Comparison of ENCODE assay signal across 8 cellular contexts in the genomic region with DNA sequence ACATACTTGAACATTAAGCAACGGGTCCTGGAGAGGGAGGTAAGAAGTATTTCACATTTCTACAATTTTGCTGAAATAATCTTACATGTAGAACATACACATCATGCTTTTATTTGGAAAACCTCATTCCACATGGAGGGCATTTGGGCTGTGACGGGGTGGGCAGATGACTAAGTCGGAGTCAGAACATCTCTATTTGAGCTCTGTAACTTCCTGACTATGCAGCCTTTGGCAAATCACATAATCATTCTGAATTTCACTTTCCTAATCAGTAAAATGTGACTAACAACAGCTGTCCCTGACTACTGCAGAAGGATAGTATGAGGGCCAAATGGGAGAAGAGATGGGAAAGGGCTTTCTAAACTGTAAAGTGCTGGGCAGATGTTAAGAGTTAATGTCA. TPM values are rescaled to one million over a fixed set of nuclear protein-coding genes. Genes with fewer than 3 reads are reported as not detected.
DNase-seq lines count a peak whose midpoint lies in the region; ATAC-seq, FAIRE-seq and TF ChIP-seq lines count a peak whose summit lies in the region.

No MANE protein-coding gene starts in this region.

- no peaks in the 10 kb centered on the region for H3K79me2 ChIP-seq in trophoblast cell (ENCODE audit: control insufficient read depth, insufficient read depth, low read length, poor library complexity)

- no peak overlapping the region for H3K4ac ChIP-seq in trophoblast cell (ENCODE audit: low read depth, low read length)

- peak overlapping the region; percentile 49 for H3K27ac ChIP-seq in KOPT-K1 (ENCODE audit: low read depth, low read length, poor library complexity, severe bottlenecking)
- H3K27ac ChIP-seq in trophoblast cell (ENCODE audit: low read depth, low read length): no peak overlapping the region
- H3K27ac ChIP-seq in gastrocnemius medialis: no peak overlapping the region

- in situ Hi-C loops in gastrocnemius medialis (cut with MboI; ENCODE audit: low sequenced_read_pairs in 4 of 4): no loop called here

- H4K8ac ChIP-seq in trophoblast cell (ENCODE audit: low read depth, low read length): no peak overlapping the region

- peak; percentile 93 for DNase-seq in bronchial epithelial cell (ENCODE audit: low read depth)
- peak; percentile 94 to 98 for DNase-seq in trophoblast cell
- DNase-seq in D341Med (ENCODE audit: low spot score): no peak
- DNase-seq in gastrocnemius medialis: no peak
- DNase-seq in cerebellar cortex (ENCODE audit: low spot score): no peak

- no peak overlapping the region for H3K14ac ChIP-seq in trophoblast cell (ENCODE audit: low read length)

- H3K36me3 ChIP-seq in KOPT-K1 (ENCODE audit: insufficient read depth, low read length) (no peaks in the 10 kb centered on the region), bronchial epithelial cell (ENCODE audit: control insufficient read depth, insufficient read depth, low read length) (no peaks in the 10 kb centered on the region), trophoblast cell (ENCODE audit: control insufficient read depth in 1 of 2, insufficient read depth in 2 of 2, low read length in 2 of 2) (no peaks in the 10 kb centered on the region), gastrocnemius medialis (no peaks in the 10 kb centered on the region)

- WGBS in trophoblast cell (ENCODE audit: extremely low coverage, insufficient coverage, insufficient read length): no CpG with 5 or more reads among the region's 3 CpGs

- no peak overlapping the region for H3K18ac ChIP-seq in trophoblast cell (ENCODE audit: low read length)

- H3K9me3 ChIP-seq in KOPT-K1 (ENCODE audit: insufficient read depth, low read length, poor library complexity, severe bottlenecking) (peaks cover 7% of the 10 kb centered on the region), trophoblast cell (ENCODE audit: insufficient read depth, low read depth, low read length) (peaks cover 2% of the 10 kb centered on the region), gastrocnemius medialis (no peaks in the 10 kb centered on the region)

- no peak overlapping the region for H2AFZ ChIP-seq in trophoblast cell (ENCODE audit: insufficient read depth, low read length, poor library complexity)

- H3K79me1 ChIP-seq in trophoblast cell (ENCODE audit: low read length): no peaks in the 10 kb centered on the region

- no peak overlapping the region for H2BK5ac ChIP-seq in trophoblast cell (ENCODE audit: low read depth, low read length, poor library complexity)

- TF ChIP-seq CTCF in bronchial epithelial cell (IDR thresholded peaks at IDR 0.05; ENCODE audit: insufficient read depth, low read length, severe bottlenecking) (no peak), gastrocnemius medialis (IDR thresholded peaks at IDR 0.05 in 4 of 5, conservative IDR thresholded peaks at IDR 0.05 in 1 of 5) (no peak)

- ATAC-seq in GM18861 (IDR thresholded peaks at IDR 0.05; ENCODE audit: unreplicated experiment) (peak; percentile 43), HG03135 (IDR thresholded peaks at IDR 0.05; ENCODE audit: unreplicated experiment) (no peak), gastrocnemius medialis (no peak)

- intact Hi-C loops in gastrocnemius medialis (cut with DNase I; ENCODE audit: low total_unique reads): no loop called here

- no peak overlapping the region for H4K91ac ChIP-seq in trophoblast cell (ENCODE audit: low read depth, low read length)

- H2BK120ac ChIP-seq in trophoblast cell (ENCODE audit: insufficient read depth, low read length, poor library complexity): no peak overlapping the region

- H2BK12ac ChIP-seq in trophoblast cell (ENCODE audit: low read length): no peak overlapping the region

- peak; percentile 7 for FAIRE-seq in bronchial epithelial cell (lab: Jason Lieb, UNC)

- no peak for TF ChIP-seq POLR2A in gastrocnemius medialis (IDR thresholded peaks at IDR 0.05)

- no peak overlapping the region for H3K4me3 ChIP-seq in bronchial epithelial cell (ENCODE audit: low read depth, low read length)
- H3K4me3 ChIP-seq in trophoblast cell (ENCODE audit: low read depth, low read length): no peak overlapping the region
- no peak overlapping the region for H3K4me3 ChIP-seq in gastrocnemius medialis

- no peak overlapping the region for H3K4me2 ChIP-seq in trophoblast cell (ENCODE audit: low read length)

- no peak overlapping the region for H3K23ac ChIP-seq in trophoblast cell (ENCODE audit: low read length)

- H3K4me1 ChIP-seq in trophoblast cell (ENCODE audit: control insufficient read depth in 1 of 2, insufficient read depth in 2 of 2, low read length in 2 of 2) (no peaks in the 10 kb centered on the region), gastrocnemius medialis (peaks cover 0 to 7% of the 10 kb centered on the region in 2 donors)

- H2AK5ac ChIP-seq in trophoblast cell (ENCODE audit: low read length): no peak overlapping the region

- no peak overlapping the region for H3K9ac ChIP-seq in trophoblast cell (ENCODE audit: low read length)

- no peak overlapping the region for H4K12ac ChIP-seq in trophoblast cell (ENCODE audit: low read depth, low read length)

- no peaks in the 10 kb centered on the region for H3K27me3 ChIP-seq in bronchial epithelial cell (ENCODE audit: control insufficient read depth, insufficient read depth, low read length)
- no peaks in the 10 kb centered on the region for H3K27me3 ChIP-seq in trophoblast cell (ENCODE audit: insufficient read depth, low read length)
- no peaks in the 10 kb centered on the region for H3K27me3 ChIP-seq in gastrocnemius medialis

RNA-seq across cellular contexts. Expression of gene IL6ST, which starts 17.1 kb away (rescaled TPM):
- 42.5 and 50.8 TPM in 2 replicates for total RNA-seq in bronchial epithelial cell
- polyA plus RNA-seq in trophoblast cell (2013): 63.8 and 67.6 TPM in 2 replicates
- 100 to 1,000 TPM; 128 to 228 (median 167) TPM for total RNA-seq in gastrocnemius medialis

Comparison
In these comparisons a context has a peak if more than half of its experiments do, and no peak if none do; other contexts are left out.
1. DNase-seq: peak in bronchial epithelial cell (single experiment) and trophoblast cell (2 of 2); none in D341Med (single experiment), gastrocnemius medialis (0 of 2) and cerebellar cortex (single experiment).